Comparison of ENCODE assay signal across 8 cellular contexts in the genomic region with DNA sequence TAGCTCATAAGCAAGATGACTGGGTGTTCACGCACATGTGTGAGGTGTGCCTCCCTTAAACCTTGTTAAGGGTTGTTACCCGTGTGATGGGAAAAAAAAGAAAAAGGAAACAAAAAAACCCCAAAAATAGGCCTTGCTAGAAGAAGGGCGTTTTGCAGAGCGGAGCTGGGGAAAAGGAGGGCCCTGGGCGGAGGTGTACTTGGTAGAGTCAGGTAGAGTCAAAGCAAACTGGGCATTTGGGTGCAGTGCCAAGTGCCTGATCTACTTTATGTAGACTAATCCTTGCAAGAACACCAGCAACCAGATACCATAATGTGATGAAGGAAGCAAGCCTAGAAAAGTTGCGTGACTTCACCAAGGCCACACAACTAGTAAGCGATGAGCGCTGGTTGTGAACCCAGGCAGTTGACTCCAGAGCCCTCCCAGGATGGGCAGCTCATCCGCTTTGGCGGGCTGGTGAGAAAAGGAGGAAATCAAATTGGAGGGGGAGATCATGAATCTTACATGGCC. TPM values are rescaled to one million over a fixed set of nuclear protein-coding genes. Genes with fewer than 3 reads are reported as not detected.
DNase-seq lines count a peak whose midpoint lies in the region; ATAC-seq, FAIRE-seq and TF ChIP-seq lines count a peak whose summit lies in the region.

No MANE protein-coding gene starts in this region.

- POLR2A ChIA-PET in PC-3 (lab: Charles Lee; ENCODE audit: unreplicated experiment) = no interaction called here

- no peaks in the 10 kb centered on the region for H3K9me2 ChIP-seq in PC-3 (replicated peaks; ENCODE audit: low read length)

- CTCF ChIA-PET in PC-3 (lab: Charles Lee) = no interaction called here

- no peaks in the 10 kb centered on the region for H3F3A ChIP-seq in PC-3 (ENCODE audit: low read length, unreplicated experiment)

- H3K27me3 ChIP-seq in CD4-positive, CD25-positive, alpha-beta regulatory T cell (ENCODE audit: control insufficient read depth, insufficient read depth, low read length) = no peaks in the 10 kb centered on the region
- H3K27me3 ChIP-seq in PC-3 (ENCODE audit: low read length) (no peaks in the 10 kb centered on the region), endodermal cell (ENCODE audit: control insufficient read depth, insufficient read depth, low read length, poor library complexity, severe bottlenecking) (peaks cover 4% of the 10 kb centered on the region), osteoblast (ENCODE audit: insufficient read depth, low read length) (no peaks in the 10 kb centered on the region)

- TF ChIP-seq POLR2A in GM12891 (IDR thresholded peaks at IDR 0.05; ENCODE audit: low read depth, low read length) = no peak

- peak overlapping the region; percentile 92 to 93 (median 92) for H3K4me3 Mint-ChIP-seq in CD4-positive, CD25-positive, alpha-beta regulatory T cell
- H3K4me3 Mint-ChIP-seq in endodermal cell = peak overlapping the region; percentile 78

- H3K9me3 Mint-ChIP-seq in CD4-positive, CD25-positive, alpha-beta regulatory T cell = peaks cover 0 to 1% (median 0%) of the 10 kb centered on the region in 7 donors
- no peaks in the 10 kb centered on the region for H3K9me3 Mint-ChIP-seq in endodermal cell

- 95 to 97% methylated on average over 8 to 10 of the region's 10 CpGs for whole genome bisulfite sequencing in endodermal cell (ENCODE audit: insufficient coverage in 1 of 2, insufficient read length in 1 of 2), 2 experiments

- H2AFZ ChIP-seq in PC-3 (ENCODE audit: low read length) = no peak overlapping the region; the same call in 1 of the 2 replicates
- peak overlapping the region; percentile 90 for H2AFZ ChIP-seq in osteoblast (ENCODE audit: low read length)

- H3K4me1 Mint-ChIP-seq in CD4-positive, CD25-positive, alpha-beta regulatory T cell = peaks cover 6 to 56% (median 23%) of the 10 kb centered on the region in 4 donors
- peaks cover 10% of the 10 kb centered on the region for H3K4me1 Mint-ChIP-seq in endodermal cell

- peaks cover 27% of the 10 kb centered on the region for H3K79me2 ChIP-seq in PC-3 (ENCODE audit: low read length)
- H3K79me2 ChIP-seq in osteoblast (ENCODE audit: insufficient read depth, low read length) = peaks cover 10% of the 10 kb centered on the region

- DNase-seq in CD4-positive, CD25-positive, alpha-beta regulatory T cell = no peak
- DNase-seq in PC-3 (no peak), endodermal cell (no peak), osteoblast (ENCODE audit: insufficient read length, low spot score, missing footprints) (no peak), SHP77 (lab: John Stamatoyannopoulos, UW) (no peak), GM12891 (ENCODE audit: insufficient read length, low spot score) (no peak)

- no peaks in the 10 kb centered on the region for H4K20me1 ChIP-seq in PC-3 (ENCODE audit: low read length)
- peaks cover 7% of the 10 kb centered on the region for H4K20me1 ChIP-seq in osteoblast (ENCODE audit: insufficient read depth, low read length)

- no peaks in the 10 kb centered on the region for H3K27me3 Mint-ChIP-seq in CD4-positive, CD25-positive, alpha-beta regulatory T cell
- peaks cover 1% of the 10 kb centered on the region for H3K27me3 Mint-ChIP-seq in endodermal cell (ENCODE audit: insufficient read depth)

- no peaks in the 10 kb centered on the region for H3K9me3 ChIP-seq in CD4-positive, CD25-positive, alpha-beta regulatory T cell (ENCODE audit: control insufficient read depth in 2 of 2, low read length in 2 of 2)
- H3K9me3 ChIP-seq in PC-3 (ENCODE audit: low read length) (no peaks in the 10 kb centered on the region), endodermal cell (ENCODE audit: control insufficient read depth, low read length) (no peaks in the 10 kb centered on the region), osteoblast (ENCODE audit: low read depth, low read length) (no peaks in the 10 kb centered on the region)

- peak overlapping the region; percentile 95 for H3K4me2 ChIP-seq in PC-3 (ENCODE audit: low read length)
- H3K4me2 ChIP-seq in osteoblast (ENCODE audit: insufficient read depth, low read length) = peak overlapping the region; percentile 88

- intact Hi-C loops in PC-3 (cut with micrococcal nuclease) = loop anchor here (2.0 kb wide), 1 partner anchor 71 kb away; a partner anchor contains a TSS

- peaks cover 29% of the 10 kb centered on the region for H3K4me1 ChIP-seq in CD4-positive, CD25-positive, alpha-beta regulatory T cell (ENCODE audit: control insufficient read depth, insufficient read depth, low read length, poor library complexity, severe bottlenecking)
- H3K4me1 ChIP-seq in PC-3 (ENCODE audit: insufficient read depth, low read length) = peaks cover 30% of the 10 kb centered on the region; the same call in 1 of the 2 replicates
- no peaks in the 10 kb centered on the region for H3K4me1 ChIP-seq in endodermal cell (ENCODE audit: control insufficient read depth, insufficient read depth, low read length)
- peaks cover 21% of the 10 kb centered on the region for H3K4me1 ChIP-seq in osteoblast (ENCODE audit: insufficient read depth, low read length)

- H3K9ac ChIP-seq in PC-3 (ENCODE audit: low read length) (no peak overlapping the region), endodermal cell (ENCODE audit: extremely low read depth, low read length, poor library complexity, severe bottlenecking) (no peak overlapping the region)

- H3K4me3 ChIP-seq in CD4-positive, CD25-positive, alpha-beta regulatory T cell (ENCODE audit: low read depth, low read length) = no peak overlapping the region
- peak overlapping the region; percentile 82 for H3K4me3 ChIP-seq in PC-3 (ENCODE audit: low read length)
- no peak overlapping the region for H3K4me3 ChIP-seq in endodermal cell (ENCODE audit: low read length)
- peak overlapping the region; percentile 82 for H3K4me3 ChIP-seq in osteoblast (ENCODE audit: insufficient read depth, low read length)

- peak overlapping the region; percentile 11 for H3K27ac ChIP-seq in CD4-positive, CD25-positive, alpha-beta regulatory T cell (ENCODE audit: insufficient read depth, low read length, poor library complexity, severe bottlenecking)
- no peak overlapping the region for H3K27ac ChIP-seq in PC-3 (ENCODE audit: low read length)
- H3K27ac ChIP-seq in endodermal cell (ENCODE audit: low read depth, low read length) = no peak overlapping the region
- no peak overlapping the region for H3K27ac ChIP-seq in osteoblast (ENCODE audit: low read depth, low read length)

- TF ChIP-seq CTCF in PC-3 (conservative IDR thresholded peaks at IDR 0.05; ENCODE audit: low read depth, low read length) (no peak), endodermal cell (conservative IDR thresholded peaks at IDR 0.05) (no peak), osteoblast (IDR thresholded peaks at IDR 0.05; ENCODE audit: extremely low read depth, low read depth, low read length) (no peak)

- H3K36me3 Mint-ChIP-seq in CD4-positive, CD25-positive, alpha-beta regulatory T cell = peaks cover 10% of the 10 kb centered on the region
- peaks cover 13% of the 10 kb centered on the region for H3K36me3 Mint-ChIP-seq in endodermal cell (ENCODE audit: low read depth)

- no TSS peak for BruUV-seq in PC-3 (replicated peaks; lab: Mats Ljungman, UMichigan)

- no peaks in the 10 kb centered on the region for H3K36me3 ChIP-seq in CD4-positive, CD25-positive, alpha-beta regulatory T cell (ENCODE audit: control insufficient read depth, insufficient read depth, low read length)
- H3K36me3 ChIP-seq in PC-3 (ENCODE audit: low read depth, low read length) (peaks cover 18% of the 10 kb centered on the region; the same call in 1 of the 2 replicates), endodermal cell (ENCODE audit: control insufficient read depth, insufficient read depth, low read length) (peaks cover 6% of the 10 kb centered on the region), osteoblast (ENCODE audit: insufficient read depth, low read length) (no peaks in the 10 kb centered on the region)

- peak overlapping the region; percentile 91 to 99 (median 97) for H3K27ac Mint-ChIP-seq in CD4-positive, CD25-positive, alpha-beta regulatory T cell
- no peak overlapping the region for H3K27ac Mint-ChIP-seq in endodermal cell

- ATAC-seq in CD4-positive, CD25-positive, alpha-beta regulatory T cell (ENCODE audit: low read depth in 2 of 2) = no peak
- ATAC-seq in PC-3 (no peak), HG02623 (IDR thresholded peaks at IDR 0.05; ENCODE audit: unreplicated experiment) (no peak), HG03280 (IDR thresholded peaks at IDR 0.05; ENCODE audit: unreplicated experiment) (no peak)

- FAIRE-seq in GM12891 (lab: Jason Lieb, UNC) = no peak

TF ChIP-seq in GM12891, 5 proteins besides CTCF, POLR2A, EP300 and RAD21 (continues in another document):
- TF ChIP-seq POLR2AphosphoS5 (IDR thresholded peaks at IDR 0.05; ENCODE audit: low read depth, low read length) (no peak), TAF1 (IDR thresholded peaks at IDR 0.05; ENCODE audit: low read depth, low read length) (no peak), SPI1 (IDR thresholded peaks at IDR 0.05; ENCODE audit: low read depth, low read length) (no peak)

RNA-seq across cellular contexts. Expression of a gene that starts 1.2 kb away (rescaled TPM):
- total RNA-seq in CD4-positive, CD25-positive, alpha-beta regulatory T cell = 15.5 TPM
- 10 to 100 TPM in 1 of 4 donors, 1 to 10 TPM in 3; 8.1 to 11.3 (median 8.9) TPM for polyA plus RNA-seq in CD4-positive, CD25-positive, alpha-beta regulatory T cell
- total RNA-seq in PC-3 (2014; rRNA removed) (8.4 and 12.1 TPM in 2 replicates), endodermal cell (10 to 100 TPM in 1 of 2 donors, 1 to 10 TPM in 1; 9.2 to 11.4 TPM), osteoblast (9.8 and 10.6 TPM in 2 replicates)
- 5.8 TPM for polyA plus RNA-seq in endodermal cell (2013, experiment 1 of 2)
- 5.9 TPM for polyA plus RNA-seq in endodermal cell (2013, experiment 2 of 2)
- 3.9 TPM for polyA plus RNA-seq in GM12891 (2012; ENCODE audit: low read depth, missing spikeins)

RNA-seq across cellular contexts. Expression of a gene that starts 12.8 kb away (rescaled TPM):
- 33.3 TPM for total RNA-seq in CD4-positive, CD25-positive, alpha-beta regulatory T cell
- 10 to 100 TPM; 13.9 to 20.8 (median 18.7) TPM for polyA plus RNA-seq in CD4-positive, CD25-positive, alpha-beta regulatory T cell
- 55.6 and 72.0 TPM in 2 replicates for total RNA-seq in PC-3 (2014; rRNA removed)
- 10 to 100 TPM; 50.7 to 55.8 TPM for total RNA-seq in endodermal cell
- 42.8 TPM for polyA plus RNA-seq in endodermal cell (2013, experiment 1 of 2)
- polyA plus RNA-seq in endodermal cell (2013, experiment 2 of 2) = 32.7 TPM
- 8.3 and 11.6 TPM in 2 replicates for total RNA-seq in osteoblast
- 23.0 TPM for polyA plus RNA-seq in GM12891 (2012; ENCODE audit: low read depth, missing spikeins)

RNA-seq across cellular contexts. Expression of a gene that starts 13.0 kb away (rescaled TPM):
- 182 TPM for total RNA-seq in CD4-positive, CD25-positive, alpha-beta regulatory T cell
- 100 to 1,000 TPM in 2 of 4 donors, 10 to 100 TPM in 2; 91.1 to 108 (median 97.2) TPM for polyA plus RNA-seq in CD4-positive, CD25-positive, alpha-beta regulatory T cell
- total RNA-seq in PC-3 (2014; rRNA removed) = 140 and 143 TPM in 2 replicates
- total RNA-seq in endodermal cell = 10 to 100 TPM; 68.4 to 79.2 TPM
- polyA plus RNA-seq in endodermal cell (2013, experiment 1 of 2) = 66.9 TPM
- 59.0 TPM for polyA plus RNA-seq in endodermal cell (2013, experiment 2 of 2)
- 94.6 and 99.5 TPM in 2 replicates for total RNA-seq in osteoblast
- polyA plus RNA-seq in GM12891 (2012; ENCODE audit: low read depth, missing spikeins) = 76.3 TPM

RNA-seq across cellular contexts. Expression of a gene that starts 22.1 kb away (rescaled TPM):
- 18.1 TPM for total RNA-seq in CD4-positive, CD25-positive, alpha-beta regulatory T cell
- polyA plus RNA-seq in CD4-positive, CD25-positive, alpha-beta regulatory T cell = 10 to 100 TPM; 42.3 to 57.6 (median 49.7) TPM
- total RNA-seq in PC-3 (2014; rRNA removed) (52.6 and 55.1 TPM in 2 replicates), endodermal cell (10 to 100 TPM; 19.0 to 22.6 TPM), osteoblast (8.3 TPM in 2 replicates)
- polyA plus RNA-seq in endodermal cell (2013, experiment 1 of 2) = 20.5 TPM
- 19.2 TPM for polyA plus RNA-seq in endodermal cell (2013, experiment 2 of 2)
- polyA plus RNA-seq in GM12891 (2012; ENCODE audit: low read depth, missing spikeins) = 45.3 TPM

Comparison
In these comparisons a context has a peak if more than half of its experiments do, and no peak if none do; other contexts are left out.
1. H3K4me3 ChIP-seq: peak in PC-3 (single experiment) and osteoblast (single experiment); none in CD4-positive, CD25-positive, alpha-beta regulatory T cell (single experiment) and endodermal cell (single experiment).